In the genomic region with DNA sequence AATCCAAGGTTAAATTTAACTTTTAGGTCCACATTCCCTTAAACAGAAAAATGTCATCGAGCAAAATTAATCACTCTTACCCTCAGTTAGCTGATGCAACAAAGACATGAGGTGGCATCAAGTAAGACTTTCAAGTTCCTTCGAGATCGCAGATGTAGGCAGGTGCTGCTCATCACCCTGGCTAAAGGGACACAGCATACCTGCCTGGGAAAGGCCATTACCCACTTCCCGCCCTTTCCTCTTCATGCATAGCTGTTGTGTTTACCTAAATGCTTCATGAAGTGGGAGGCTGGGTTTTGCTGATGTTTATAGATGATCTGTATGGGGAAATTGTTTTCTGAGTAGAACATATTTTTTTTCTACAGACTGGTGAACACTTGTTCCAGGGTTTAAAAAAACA, we compare ENCODE assay signal across 24 cellular contexts.
DNase-seq lines count a peak whose midpoint lies in the region; ATAC-seq and TF ChIP-seq lines count a peak whose summit lies in the region.
"Had no signal": no experiment of that assay in that cellular context is flagged by ENCODE, and none has a peak within 500 bp of the region (broad histone marks: within the 10 kb centered on the region; RNA-seq: fewer than 3 reads in every experiment).

No MANE protein-coding gene starts in this region.

- no peak overlapping the region for H3K23ac ChIP-seq in H9 (ENCODE audit: insufficient read length, low read depth, low read length)

- no peak overlapping the region for H4K8ac ChIP-seq in H9 (replicated peaks; ENCODE audit: insufficient read length, low read depth, low read length)

- no peak overlapping the region for H3K4me2 ChIP-seq in H9 (ENCODE audit: insufficient read depth, insufficient read length, low read length)

- no peaks in the 10 kb centered on the region for H3K27me3 Mint-ChIP-seq in activated naive CD8-positive, alpha-beta T cell treated with anti-CD3 and anti-CD28 coated beads for 36 hours
- no peaks in the 10 kb centered on the region for H3K27me3 Mint-ChIP-seq in H9 (ENCODE audit: low read depth)
- no peaks in the 10 kb centered on the region for H3K27me3 Mint-ChIP-seq in stimulated activated naive B cell treated with anti-CD40 and anti-IgM and Interleukin-4, amounts not matched to agents 10 μg/mL and 1 μg/mL and 100 μg/mL, for 72 hours
- H3K27me3 Mint-ChIP-seq: CD4-positive, alpha-beta memory T cell; central memory CD8-positive, alpha-beta T cell had no signal

- no peak overlapping the region for H3K27ac ChIP-seq in H9 (ENCODE audit: insufficient read length, low read depth, low read length)
- H3K27ac ChIP-seq: dorsolateral prefrontal cortex, HL-60, prostate gland had no signal

- no peaks in the 10 kb centered on the region for H3K79me2 ChIP-seq in H9 (ENCODE audit: insufficient read depth, low read length)

- DNase-seq in COLO668 (lab: John Stamatoyannopoulos, UW; ENCODE audit: unreplicated experiment) (peak; percentile 57), DMS53 treated with DMSO at 0.1 percent for 48 hours (lab: John Stamatoyannopoulos, UW; ENCODE audit: unreplicated experiment) (peak; percentile 93), NCI-H2029 (lab: John Stamatoyannopoulos, UW) (peak; percentile 81), H9 (no peak), GM20000 (ENCODE audit: low spot score) (no peak)
- no peak for DNase-seq in activated naive CD8-positive, alpha-beta T cell treated with anti-CD3 and anti-CD28 coated beads for 36 hours
- no peak for DNase-seq in stimulated activated naive B cell treated with anti-CD40 and anti-IgM and Interleukin-4, amounts not matched to agents 10 μg/mL and 1 μg/mL and 100 μg/mL, for 72 hours
- DNase-seq: activated CD4-positive, alpha-beta T cell treated with anti-CD3 and anti-CD28 coated beads, Interleukin-2, amount 50 U/mL, for 1 hour; activated CD8-positive, alpha-beta memory T cell treated with anti-CD3 and anti-CD28 coated beads, Interleukin-2, amount 50 U/mL, for 48 hours; aorta; CD4-positive, alpha-beta memory T cell; dorsolateral prefrontal cortex; foreskin fibroblast; HCEC 1CT; NCI-H146; NCI-H526 treated with DMSO at 0.1 percent for 48 hours; stimulated activated CD4-positive, alpha-beta T cell treated with anti-CD3 and anti-CD28 coated beads, Interleukin-1b, Interleukin-23, amount 100 ng/mL, for 48 hours; stimulated activated naive CD4-positive, alpha-beta T cell treated with Interleukin-2 at 50 U/mL for 16 hours; trophoblast cell had no signal

- no peak overlapping the region for H3K4ac ChIP-seq in H9 (ENCODE audit: low read depth, low read length)

- H4K91ac ChIP-seq in H9 (ENCODE audit: insufficient read length, low read depth, low read length): no peak overlapping the region

- H3K4me1 ChIP-seq in H9 (ENCODE audit: insufficient read depth, low read length): no peaks in the 10 kb centered on the region
- H3K4me1 ChIP-seq: prostate gland had no signal

- no peak overlapping the region for H2BK120ac ChIP-seq in H9 (ENCODE audit: low read depth, low read length, poor library complexity, severe bottlenecking)

- H4K20me1 ChIP-seq in H9 (ENCODE audit: control insufficient read depth, insufficient read depth, insufficient read length): no peaks in the 10 kb centered on the region

- H3K36me3 Mint-ChIP-seq in activated naive CD8-positive, alpha-beta T cell treated with anti-CD3 and anti-CD28 coated beads for 36 hours: peaks cover 16% of the 10 kb centered on the region
- H3K36me3 Mint-ChIP-seq in H9 (ENCODE audit: insufficient read depth in 1 of 3, low read depth in 3 of 3): peaks cover 0 to 18% (median 11%) of the 10 kb centered on the region in 3 experiments; a peak in 5 of 7 replicates
- H3K36me3 Mint-ChIP-seq in stimulated activated naive B cell treated with anti-CD40 and anti-IgM and Interleukin-4, amounts not matched to agents 10 μg/mL and 1 μg/mL and 100 μg/mL, for 72 hours: peaks cover 35 to 50% of the 10 kb centered on the region in 2 donors

- no peak overlapping the region for H3T11ph ChIP-seq in H9 (ENCODE audit: low read length)

- no peak overlapping the region for H2AK5ac ChIP-seq in H9 (ENCODE audit: insufficient read length, low read length)

- H2BK5ac ChIP-seq in H9 (ENCODE audit: insufficient read length, low read length): no peak overlapping the region

- H3K56ac ChIP-seq in H9 (ENCODE audit: insufficient read length, low read depth, low read length): no peak overlapping the region

- ATAC-seq in HG03565 (IDR thresholded peaks at IDR 0.05; ENCODE audit: unreplicated experiment): no peak
- ATAC-seq in stimulated activated naive B cell treated with anti-CD40 and anti-IgM and Interleukin-4, amounts not matched to agents 10 μg/mL and 1 μg/mL and 100 μg/mL, for 72 hours (replicated peaks): no peak

- H2BK15ac ChIP-seq in H9 (ENCODE audit: low read depth, low read length): no peak overlapping the region

- no peak overlapping the region for H4K5ac ChIP-seq in H9 (ENCODE audit: insufficient read length, low read depth, low read length)

- WGBS in H9 (ENCODE audit: extremely low coverage, insufficient read length, low lambda C conversion rate): no CpG with 5 or more reads among the region's 4 CpGs

- TF ChIP-seq CTCF in H9 (conservative IDR thresholded peaks at IDR 0.05) (no peak), GM20000 (IDR thresholded peaks at IDR 0.05; ENCODE audit: extremely low read depth, missing control alignments) (no peak)

- no peak overlapping the region for H3K18ac ChIP-seq in H9 (ENCODE audit: insufficient read length, low read depth, low read length)

- H2BK20ac ChIP-seq in H9 (ENCODE audit: low read depth, low read length, poor library complexity, severe bottlenecking): no peak overlapping the region

- no peak overlapping the region for H3K9ac ChIP-seq in H9 (ENCODE audit: extremely low read depth, insufficient read length, low read length)

- no peaks in the 10 kb centered on the region for H3K9me3 Mint-ChIP-seq in activated naive CD8-positive, alpha-beta T cell treated with anti-CD3 and anti-CD28 coated beads for 36 hours
- H3K9me3 Mint-ChIP-seq in H9: no peaks in the 10 kb centered on the region
- no peaks in the 10 kb centered on the region for H3K9me3 Mint-ChIP-seq in stimulated activated naive B cell treated with anti-CD40 and anti-IgM and Interleukin-4, amounts not matched to agents 10 μg/mL and 1 μg/mL and 100 μg/mL, for 72 hours
- H3K9me3 Mint-ChIP-seq: CD4-positive, alpha-beta memory T cell; central memory CD8-positive, alpha-beta T cell; T-helper 1 cell treated with Interleukin-12 subunit alpha and Interleukin-12 subunit beta and Interleukin-4 antibody, amounts not matched to agents 30 μg/mL and 1 μg/mL, for 36 hours had no signal

- H3K79me1 ChIP-seq in H9 (ENCODE audit: insufficient read depth, low read depth, low read length, poor library complexity, severe bottlenecking): no peaks in the 10 kb centered on the region

- peaks cover 2% of the 10 kb centered on the region for H3K4me1 Mint-ChIP-seq in activated naive CD8-positive, alpha-beta T cell treated with anti-CD3 and anti-CD28 coated beads for 36 hours
- no peaks in the 10 kb centered on the region for H3K4me1 Mint-ChIP-seq in H9
- H3K4me1 Mint-ChIP-seq in stimulated activated naive B cell treated with anti-CD40 and anti-IgM and Interleukin-4, amounts not matched to agents 10 μg/mL and 1 μg/mL and 100 μg/mL, for 72 hours: no peaks in the 10 kb centered on the region
- H3K4me1 Mint-ChIP-seq: CD4-positive, alpha-beta memory T cell; central memory CD8-positive, alpha-beta T cell had no signal

- H3K27me3 ChIP-seq in H9 (ENCODE audit: insufficient read depth, low read length): no peaks in the 10 kb centered on the region
- H3K27me3 ChIP-seq: dorsolateral prefrontal cortex had no signal

- H3K9me3 ChIP-seq in H9 (ENCODE audit: control insufficient read depth, low read depth, low read length): no peaks in the 10 kb centered on the region
- H3K9me3 ChIP-seq: prostate gland had no signal

- H3K23me2 ChIP-seq in H9 (ENCODE audit: insufficient read length, low read depth, low read length, poor library complexity, severe bottlenecking): no peaks in the 10 kb centered on the region

- peak overlapping the region; percentile 65 for H3K27ac Mint-ChIP-seq in activated naive CD8-positive, alpha-beta T cell treated with anti-CD3 and anti-CD28 coated beads for 36 hours
- H3K27ac Mint-ChIP-seq in H9: no peak overlapping the region
- H3K27ac Mint-ChIP-seq in stimulated activated naive B cell treated with anti-CD40 and anti-IgM and Interleukin-4, amounts not matched to agents 10 μg/mL and 1 μg/mL and 100 μg/mL, for 72 hours: no peak overlapping the region
- H3K27ac Mint-ChIP-seq: T-helper 1 cell treated with Interleukin-12 subunit alpha and Interleukin-12 subunit beta and Interleukin-4 antibody, amounts not matched to agents 30 μg/mL and 1 μg/mL, for 36 hours had no signal

- no peak overlapping the region for H3K4me3 Mint-ChIP-seq in activated naive CD8-positive, alpha-beta T cell treated with anti-CD3 and anti-CD28 coated beads for 36 hours
- H3K4me3 Mint-ChIP-seq in H9: no peak overlapping the region
- no peak overlapping the region for H3K4me3 Mint-ChIP-seq in stimulated activated naive B cell treated with anti-CD40 and anti-IgM and Interleukin-4, amounts not matched to agents 10 μg/mL and 1 μg/mL and 100 μg/mL, for 72 hours
- H3K4me3 Mint-ChIP-seq: CD4-positive, alpha-beta memory T cell; central memory CD8-positive, alpha-beta T cell; T-helper 1 cell treated with Interleukin-12 subunit alpha and Interleukin-12 subunit beta and Interleukin-4 antibody, amounts not matched to agents 30 μg/mL and 1 μg/mL, for 36 hours had no signal

- H3K14ac ChIP-seq in H9 (ENCODE audit: insufficient read depth, low read length): no peak overlapping the region

- no peak overlapping the region for H2AFZ ChIP-seq in H9 (ENCODE audit: low read length)

- H2BK12ac ChIP-seq in H9 (ENCODE audit: insufficient read length, low read depth, low read length): no peak overlapping the region

Comparison
In these comparisons a context has a peak if more than half of its experiments do, and no peak if none do; other contexts are left out.
1. DNase-seq: peak in COLO668 (single experiment), DMS53 treated with DMSO at 0.1 percent for 48 hours (single experiment) and NCI-H2029 (single experiment); none in activated naive CD8-positive, alpha-beta T cell treated with anti-CD3 and anti-CD28 coated beads for 36 hours (single experiment), H9 (single experiment), stimulated activated naive B cell treated with anti-CD40 and anti-IgM and Interleukin-4, amounts not matched to agents 10 μg/mL and 1 μg/mL and 100 μg/mL, for 72 hours (single experiment) and GM20000 (single experiment).